18 cellular contexts compared by ENCODE assay signal in genomic region chr11:110186456-110186855, GRCh38.
DNase-seq lines count a peak whose midpoint lies in the region; ATAC-seq and TF ChIP-seq lines count a peak whose summit lies in the region.
"Had no signal": no experiment of that assay in that cellular context is flagged by ENCODE, and none has a peak within 500 bp of the region (broad histone marks: within the 10 kb centered on the region; RNA-seq: fewer than 3 reads in every experiment).

No MANE protein-coding gene starts in this region.

- H3K36me3 ChIP-seq in breast epithelium (no peaks in the 10 kb centered on the region), neural progenitor cell (no peaks in the 10 kb centered on the region)
- H3K36me3 ChIP-seq: BLaER1 treated with 17β-estradiol and CSF1 and Interleukin-3, amounts not matched to agents 10 nM and 100 nM had no signal

- TF ChIP-seq CTCF in MCF 10A (IDR thresholded peaks at IDR 0.05; ENCODE audit: unreplicated experiment) (no peak), breast epithelium (IDR thresholded peaks at IDR 0.05) (no peak), brain (conservative IDR thresholded peaks at IDR 0.05) (no peak), neural progenitor cell (IDR thresholded peaks at IDR 0.05) (no peak)

- no peaks in the 10 kb centered on the region for H3F3A ChIP-seq in neural progenitor cell (ENCODE audit: low read depth)

- no peak overlapping the region for H3K4me3 ChIP-seq in breast epithelium
- no peak overlapping the region for H3K4me3 ChIP-seq in neural progenitor cell
- H3K4me3 ChIP-seq: BLaER1 treated with 17β-estradiol and CSF1 and Interleukin-3, amounts not matched to agents 10 nM and 100 nM; GM12878; GM23248 had no signal

- H3K27ac Mint-ChIP-seq in MCF 10A (ENCODE audit: low read depth, unreplicated experiment), result peak overlapping the region; percentile 89
- H3K27ac Mint-ChIP-seq in brain, result peak overlapping the region in 3 of 5 experiments; percentile 13 to 85 (median 74)
- peak overlapping the region; percentile 24 for H3K27ac Mint-ChIP-seq in neural progenitor cell
- H3K27ac Mint-ChIP-seq: CD4-positive, alpha-beta T cell had no signal

- H3K9ac ChIP-seq in neural progenitor cell, result no peak overlapping the region
- H3K9ac ChIP-seq: BLaER1 treated with 17β-estradiol and CSF1 and Interleukin-3, amounts not matched to agents 10 nM and 100 nM; GM23248 had no signal

- H3K27me3 ChIP-seq in breast epithelium (no peaks in the 10 kb centered on the region), neural progenitor cell (no peaks in the 10 kb centered on the region)
- H3K27me3 ChIP-seq: BLaER1 treated with 17β-estradiol and CSF1 and Interleukin-3, amounts not matched to agents 10 nM and 100 nM had no signal

- CTCF ChIA-PET in MCF 10A (lab: Yijun Ruan, JAX), result interaction anchor here (0.7 to 2.3 kb wide), 3 partner anchors 12 to 242 kb away, joined by 3 to 8 read pairs (median 7); no protein-coding TSS in a partner anchor

- no peak overlapping the region for H3K27ac ChIP-seq in breast epithelium
- H3K27ac ChIP-seq in neural progenitor cell, result no peak overlapping the region
- H3K27ac ChIP-seq: 22Rv1; BLaER1 treated with 17β-estradiol and CSF1 and Interleukin-3, amounts not matched to agents 10 nM and 100 nM; GM23248 had no signal

- ATAC-seq in HG03520 (IDR thresholded peaks at IDR 0.05; ENCODE audit: unreplicated experiment) (no peak), GM19463 (IDR thresholded peaks at IDR 0.05; ENCODE audit: unreplicated experiment) (no peak)
- ATAC-seq: GM12878, HepG2 had no signal

- H3K36me3 Mint-ChIP-seq in MCF 10A (ENCODE audit: insufficient read depth, unreplicated experiment) (peaks cover 6% of the 10 kb centered on the region), brain (peaks cover 19% of the 10 kb centered on the region), neural progenitor cell (no peaks in the 10 kb centered on the region)

- H3K9me3 Mint-ChIP-seq in MCF 10A (ENCODE audit: unreplicated experiment) (no peaks in the 10 kb centered on the region), brain (peaks cover 0 to 12% (median 9%) of the 10 kb centered on the region in 5 experiments), neural progenitor cell (peaks cover 4% of the 10 kb centered on the region)
- H3K9me3 Mint-ChIP-seq: CD4-positive, alpha-beta T cell had no signal

- no peaks in the 10 kb centered on the region for H3K9me3 ChIP-seq in breast epithelium
- no peaks in the 10 kb centered on the region for H3K9me3 ChIP-seq in neural progenitor cell (ENCODE audit: low read depth)

- H3K79me2 ChIP-seq in neural progenitor cell (ENCODE audit: low read depth), result no peaks in the 10 kb centered on the region

- H3K4me1 Mint-ChIP-seq in MCF 10A (ENCODE audit: insufficient read depth, unreplicated experiment), result peaks cover 33% of the 10 kb centered on the region
- H3K4me1 Mint-ChIP-seq in brain, result peaks cover 28% of the 10 kb centered on the region
- H3K4me1 Mint-ChIP-seq in neural progenitor cell, result peaks cover 23% of the 10 kb centered on the region

- H4K20me1 ChIP-seq in neural progenitor cell (ENCODE audit: low read depth), result no peaks in the 10 kb centered on the region
- H4K20me1 ChIP-seq: BLaER1 treated with 17β-estradiol and CSF1 and Interleukin-3, amounts not matched to agents 10 nM and 100 nM had no signal

- TF ChIP-seq POLR2A in breast epithelium (IDR thresholded peaks at IDR 0.05), result no peak

- H3K4me3 Mint-ChIP-seq in MCF 10A (ENCODE audit: unreplicated experiment) (no peak overlapping the region), brain (no peak overlapping the region), neural progenitor cell (no peak overlapping the region)
- H3K4me3 Mint-ChIP-seq: CD4-positive, alpha-beta T cell had no signal

- POLR2A ChIA-PET in MCF 10A (lab: Yijun Ruan, JAX), result interaction anchor here (1.4 to 8.1 kb wide), 4 partner anchors 9 to 108 kb away, joined by 4 to 61 read pairs (median 16); no protein-coding TSS in a partner anchor

- H3K27me3 Mint-ChIP-seq in MCF 10A (ENCODE audit: insufficient read depth, unreplicated experiment) (no peaks in the 10 kb centered on the region), brain (peaks cover 6% of the 10 kb centered on the region), neural progenitor cell (ENCODE audit: insufficient read depth, low read depth) (peaks cover 2% of the 10 kb centered on the region)

- no TSS peak for BruUV-seq in MCF 10A (replicated peaks; lab: Mats Ljungman, UMichigan)

- intact Hi-C loops in MCF 10A (cut with micrococcal nuclease), result no loop called here
- intact Hi-C loops in breast epithelium (cut with DNase I; ENCODE audit: low total_unique reads), result no loop called here

- no peaks in the 10 kb centered on the region for H3K4me1 ChIP-seq in breast epithelium
- peaks cover 4% of the 10 kb centered on the region for H3K4me1 ChIP-seq in neural progenitor cell

- no peak overlapping the region for H2AFZ ChIP-seq in neural progenitor cell (replicated peaks)
- H2AFZ ChIP-seq: GM23248 had no signal

- no peak overlapping the region for H3K4me2 ChIP-seq in neural progenitor cell

- DNase-seq in MCF 10A (ENCODE audit: unreplicated experiment) (no peak), breast epithelium (ENCODE audit: low spot score in 2 of 2) (no peak), neural progenitor cell (ENCODE audit: low spot score) (no peak), GF-D8 (lab: John Stamatoyannopoulos, UW) (no peak), NCI-H1092 (lab: John Stamatoyannopoulos, UW) (no peak)
- DNase-seq: ACHN; Calu3; CD4-positive, alpha-beta T cell; DMS 273 treated with DMSO at 0.1 percent for 48 hours; GM23248; H7 had no signal

Comparison
In these comparisons a context has a peak if more than half of its experiments do, and no peak if none do; other contexts are left out.
1. H3K27ac Mint-ChIP-seq: peak in every context shown above with its lines; median percentile 89 in MCF 10A; 74 in brain; 24 in neural progenitor cell.